10 cellular contexts compared by ENCODE assay signal in genomic region chr6:50135968-50136367, GRCh38.
"Had no signal": no experiment of that assay in that cellular context is flagged by ENCODE, and none has a peak within 500 bp of the region (broad histone marks: within the 10 kb centered on the region; RNA-seq: fewer than 3 reads in every experiment).

No MANE protein-coding gene starts in this region.

- H3K27ac ChIP-seq: GM23248 had no signal

- H2AFZ ChIP-seq: GM23248, GM23338 had no signal

- DNase-seq: GM23248, GOT3, H7, H9, HCEC 1CT, HFFc6 had no signal

- H3K9me3 ChIP-seq: HAP-1 had no signal

- FAIRE-seq: H54 had no signal

- H3K4me1 ChIP-seq: HAP-1 had no signal

- H3K4me2 ChIP-seq: GM23338 had no signal

- H3K9ac ChIP-seq: GM23248 had no signal

- H3K4me3 ChIP-seq: GM23248, GM23338, HAP-1 had no signal

- ATAC-seq: GM23338, HCT116 had no signal

- H3K36me3 ChIP-seq: HAP-1 had no signal
